In genomic region chr10:81013771-81014170, GRCh38 we compare ENCODE assay signal across 20 cellular contexts.
"Had no signal": no experiment of that assay in that cellular context is flagged by ENCODE, and none has a peak within 500 bp of the region (broad histone marks: within the 10 kb centered on the region; RNA-seq: fewer than 3 reads in every experiment).

No MANE protein-coding gene starts in this region.

- H3K4me1 ChIP-seq: heart left ventricle, right atrium auricular region, tibial nerve had no signal

- H3K36me3 ChIP-seq: heart left ventricle, right atrium auricular region, tibial nerve had no signal

- H3K27ac ChIP-seq: dorsolateral prefrontal cortex, heart left ventricle, right atrium auricular region, tibial nerve had no signal

- H3K4me3 ChIP-seq: dorsolateral prefrontal cortex, heart left ventricle, right atrium auricular region, tibial nerve had no signal

- FAIRE-seq: colon, frontal cortex, urothelium cell line had no signal

- H3K27me3 ChIP-seq: dorsolateral prefrontal cortex, heart left ventricle, right atrium auricular region, tibial nerve had no signal

- H3K9me3 ChIP-seq: heart left ventricle, right atrium auricular region, tibial nerve had no signal

- ATAC-seq: activated T-cell treated with anti-CD3 and anti-CD28 coated beads, Interleukin-2, amount 50 U/mL, for 4 hours; heart left ventricle; left ventricle myocardium superior had no signal

- DNase-seq: activated CD4-positive, alpha-beta T cell treated with anti-CD3 and anti-CD28 coated beads, Interleukin-2, amount 10 ng/mL, durations not matched to agents 7 days and 5 days; activated CD4-positive, CD25-positive, alpha-beta regulatory T cell; activated CD8-positive, alpha-beta memory T cell treated with anti-CD3 and anti-CD28 coated beads, Interleukin-2, amount 50 U/mL, for 4 hours; activated naive CD4-positive, alpha-beta T cell treated with anti-CD3 and anti-CD28 coated beads for 36 hours; activated T-cell treated with anti-CD3 and anti-CD28 coated beads, Interleukin-2, amount 50 U/mL, for 4 hours; anterior cingulate cortex; caudate nucleus; dorsolateral prefrontal cortex; endodermal cell; heart left ventricle; left ventricle myocardium superior; stimulated activated CD4-positive, alpha-beta T cell treated with anti-CD3 and anti-CD28 coated beads, Interleukin-12 subunit alpha, Interleukin-12 subunit beta, amount 100 ng/mL, for 4 hours; stimulated activated CD4-positive, alpha-beta T cell treated with anti-CD3 and anti-CD28 coated beads, Interleukin-1b, Interleukin-23, amount 100 ng/mL, for 48 hours; stimulated activated naive CD4-positive, alpha-beta T cell treated with Interleukin-2 at 50 U/mL for 16 hours; substantia nigra had no signal
